18 cellular contexts compared by ENCODE assay signal in the genomic region with DNA sequence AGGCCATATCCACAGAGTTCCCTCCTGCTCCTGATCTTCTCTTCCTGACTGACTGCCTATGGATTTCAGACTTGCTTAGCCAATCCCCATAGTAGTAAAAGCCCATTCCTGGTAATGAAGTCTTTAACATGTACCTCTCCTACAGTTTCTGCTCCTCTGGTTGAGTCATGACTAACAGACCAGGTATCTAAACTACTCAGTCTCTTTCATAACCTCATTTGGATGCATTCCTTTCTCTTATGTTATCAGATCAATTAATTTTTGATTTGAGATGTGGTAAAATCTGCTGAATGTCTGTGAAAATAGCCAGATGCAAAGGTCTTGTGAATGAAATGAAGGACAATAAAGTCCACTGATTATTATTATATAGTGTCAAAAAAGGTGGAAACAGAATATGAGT.
A peak's percentile ranks its signal among the peaks of the same experiment; 100 is the strongest.
DNase-seq lines count a peak whose midpoint lies in the region; FAIRE-seq and TF ChIP-seq lines count a peak whose summit lies in the region.
"Had no signal": no experiment of that assay in that cellular context is flagged by ENCODE, and none has a peak within 500 bp of the region (broad histone marks: within the 10 kb centered on the region; RNA-seq: fewer than 3 reads in every experiment).

No MANE protein-coding gene starts in this region.

- no peak overlapping the region for H3K27ac Mint-ChIP-seq in CD4-positive, alpha-beta memory T cell
- H3K27ac Mint-ChIP-seq: activated naive CD8-positive, alpha-beta T cell treated with anti-CD3 and anti-CD28 coated beads for 36 hours; activated T-cell treated with anti-CD3 and anti-CD28 coated beads, Interleukin-2, amount 50 U/mL, for 24 hours; stimulated activated effector memory CD8-positive, alpha-beta T cell treated with anti-CD3 and anti-CD28 coated beads, Interleukin-12 subunit alpha, Interleukin-12 subunit beta, amount 100 ng/mL, for 72 hours had no signal

- H3K27ac ChIP-seq in CD4-positive, alpha-beta memory T cell (ENCODE audit: low read depth, low read length) = no peak overlapping the region
- H3K27ac ChIP-seq: heart right ventricle, SK-N-MC had no signal

- TF ChIP-seq CTCF in bronchial epithelial cell (IDR thresholded peaks at IDR 0.05; ENCODE audit: insufficient read depth, low read length, severe bottlenecking) = no peak

- no peaks in the 10 kb centered on the region for H3K4me1 Mint-ChIP-seq in CD4-positive, alpha-beta memory T cell
- H3K4me1 Mint-ChIP-seq: activated naive CD8-positive, alpha-beta T cell treated with anti-CD3 and anti-CD28 coated beads for 36 hours; stimulated activated effector memory CD8-positive, alpha-beta T cell treated with anti-CD3 and anti-CD28 coated beads, Interleukin-12 subunit alpha, Interleukin-12 subunit beta, amount 100 ng/mL, for 72 hours had no signal

- H3K9me3 ChIP-seq in CD4-positive, alpha-beta memory T cell (ENCODE audit: control insufficient read depth in 1 of 2, low read length in 2 of 2) = no peaks in the 10 kb centered on the region
- H3K9me3 ChIP-seq: heart right ventricle had no signal

- H3K9me3 Mint-ChIP-seq in CD4-positive, alpha-beta memory T cell = no peaks in the 10 kb centered on the region
- H3K9me3 Mint-ChIP-seq: activated naive CD8-positive, alpha-beta T cell treated with anti-CD3 and anti-CD28 coated beads for 36 hours; activated T-cell treated with anti-CD3 and anti-CD28 coated beads, Interleukin-2, amount 50 U/mL, for 24 hours; stimulated activated effector memory CD8-positive, alpha-beta T cell treated with anti-CD3 and anti-CD28 coated beads, Interleukin-12 subunit alpha, Interleukin-12 subunit beta, amount 100 ng/mL, for 72 hours had no signal

- no peak for FAIRE-seq in bronchial epithelial cell (lab: Jason Lieb, UNC)
- FAIRE-seq: colon had no signal

- intact Hi-C loops in CD4-positive, alpha-beta memory T cell (cut with micrococcal nuclease) = no loop called here

- CTCF ChIA-PET in HEK293T (lab: Yijun Ruan, JAX) = no interaction called here
- CTCF ChIA-PET in CD4-positive, alpha-beta memory T cell (lab: Charles Lee; ENCODE audit: partially characterized antibody) = no interaction called here

- no peaks in the 10 kb centered on the region for H3K27me3 Mint-ChIP-seq in CD4-positive, alpha-beta memory T cell
- H3K27me3 Mint-ChIP-seq: activated naive CD8-positive, alpha-beta T cell treated with anti-CD3 and anti-CD28 coated beads for 36 hours; activated T-cell treated with anti-CD3 and anti-CD28 coated beads, Interleukin-2, amount 50 U/mL, for 24 hours had no signal

- H3K4me1 ChIP-seq in CD4-positive, alpha-beta memory T cell (ENCODE audit: insufficient read depth, low read length) = no peaks in the 10 kb centered on the region
- H3K4me1 ChIP-seq: heart right ventricle had no signal

- H3K4me3 ChIP-seq in bronchial epithelial cell (ENCODE audit: low read depth, low read length) = no peak overlapping the region
- no peak overlapping the region for H3K4me3 ChIP-seq in CD4-positive, alpha-beta memory T cell (ENCODE audit: low read length in 2 of 2)
- H3K4me3 ChIP-seq: heart right ventricle, SK-N-MC, smooth muscle cell had no signal

- H3K4me3 Mint-ChIP-seq in CD4-positive, alpha-beta memory T cell = no peak overlapping the region
- H3K4me3 Mint-ChIP-seq: activated naive CD8-positive, alpha-beta T cell treated with anti-CD3 and anti-CD28 coated beads for 36 hours; activated T-cell treated with anti-CD3 and anti-CD28 coated beads, Interleukin-2, amount 50 U/mL, for 24 hours; stimulated activated effector memory CD8-positive, alpha-beta T cell treated with anti-CD3 and anti-CD28 coated beads, Interleukin-12 subunit alpha, Interleukin-12 subunit beta, amount 100 ng/mL, for 72 hours had no signal

- peaks cover 1% of the 10 kb centered on the region for H3K36me3 ChIP-seq in bronchial epithelial cell (ENCODE audit: control insufficient read depth, insufficient read depth, low read length)
- no peaks in the 10 kb centered on the region for H3K36me3 ChIP-seq in CD4-positive, alpha-beta memory T cell (ENCODE audit: insufficient read depth, low read length)

- POLR2A ChIA-PET in HEK293T (lab: Yijun Ruan, JAX) = no interaction called here
- POLR2A ChIA-PET in CD4-positive, alpha-beta memory T cell (lab: Charles Lee; ENCODE audit: partially characterized antibody) = no interaction called here

- H3K36me3 Mint-ChIP-seq in CD4-positive, alpha-beta memory T cell = peaks cover 53 to 55% of the 10 kb centered on the region in 2 donors

- no peaks in the 10 kb centered on the region for H3K27me3 ChIP-seq in bronchial epithelial cell (ENCODE audit: control insufficient read depth, insufficient read depth, low read length)
- H3K27me3 ChIP-seq in CD4-positive, alpha-beta memory T cell (ENCODE audit: insufficient read depth, low read length) = no peaks in the 10 kb centered on the region
- H3K27me3 ChIP-seq: heart right ventricle had no signal

- DNase-seq in AG08395 (ENCODE audit: low spot score) = peak; percentile 19
- peak; percentile 34 for DNase-seq in HT1080 (ENCODE audit: low read depth)
- peak; percentile 86 for DNase-seq in bronchial epithelial cell (ENCODE audit: low read depth)
- DNase-seq in kidney glomerular epithelial cell (lab: John Stamatoyannopoulos, UW) = peak; percentile 17
- no peak for DNase-seq in HEK293T (ENCODE audit: extremely low spot score)
- DNase-seq in CD4-positive, alpha-beta memory T cell = no peak
- no peak for DNase-seq in NCI-H1694 treated with DMSO at 0.1 percent for 48 hours (lab: John Stamatoyannopoulos, UW)
- DNase-seq in activated CD4-positive, CD25-positive, alpha-beta regulatory T cell treated with anti-CD3 and anti-CD28 coated beads, Interleukin-2, amount 50 U/mL, for 72 hours = no peak
- DNase-seq: activated CD4-positive, alpha-beta T cell treated with anti-CD3 and anti-CD28 coated beads, Interleukin-2, amount 50 U/mL, for 4 hours; activated naive CD8-positive, alpha-beta T cell treated with anti-CD3 and anti-CD28 coated beads for 36 hours; activated T-cell treated with anti-CD3 and anti-CD28 coated beads, Interleukin-2, amount 50 U/mL, for 24 hours; heart right ventricle; left cardiac atrium; NCI-H146 had no signal

TF ChIP-seq in HEK293T, 16 proteins besides CTCF, POLR2A, EP300 and RAD21:
- TF ChIP-seq HDGF (IDR thresholded peaks at IDR 0.05; ENCODE audit: borderline replicate concordance) (no peak), NFRKB (IDR thresholded peaks at IDR 0.05) (no peak), FOXK2 (IDR thresholded peaks at IDR 0.05) (no peak), SP1 (IDR thresholded peaks at IDR 0.05) (no peak), FOXM1 (IDR thresholded peaks at IDR 0.05; ENCODE audit: borderline replicate concordance) (no peak), CTBP1 (IDR thresholded peaks at IDR 0.05; ENCODE audit: borderline replicate concordance) (no peak), ELF4 (IDR thresholded peaks at IDR 0.05) (no peak), ARNT (IDR thresholded peaks at IDR 0.05) (no peak), LEF1 (IDR thresholded peaks at IDR 0.05; ENCODE audit: borderline replicate concordance) (no peak), ZNF384 (IDR thresholded peaks at IDR 0.05) (no peak), SUZ12 (IDR thresholded peaks at IDR 0.05) (no peak), FOXA1 (IDR thresholded peaks at IDR 0.05) (no peak), TARDBP (IDR thresholded peaks at IDR 0.05) (no peak), BHLHE40 (IDR thresholded peaks at IDR 0.05; ENCODE audit: borderline replicate concordance) (no peak), L3MBTL2 (conservative IDR thresholded peaks at IDR 0.05) (no peak)

Comparison
In these comparisons a context has a peak if more than half of its experiments do, and no peak if none do; other contexts are left out.
1. DNase-seq: peak in AG08395 (single experiment), HT1080 (single experiment), bronchial epithelial cell (single experiment) and kidney glomerular epithelial cell (single experiment); none in HEK293T (single experiment), CD4-positive, alpha-beta memory T cell (0 of 5), NCI-H1694 treated with DMSO at 0.1 percent for 48 hours (single experiment) and activated CD4-positive, CD25-positive, alpha-beta regulatory T cell treated with anti-CD3 and anti-CD28 coated beads, Interleukin-2, amount 50 U/mL, for 72 hours (single experiment).